10 cellular contexts compared by ENCODE assay signal in genomic region chr6:37990762-37991525, GRCh38.
DNase-seq lines count a peak whose midpoint lies in the region; ATAC-seq, FAIRE-seq and TF ChIP-seq lines count a peak whose summit lies in the region.
"Had no signal": no experiment of that assay in that cellular context is flagged by ENCODE, and none has a peak within 500 bp of the region (broad histone marks: within the 10 kb centered on the region; RNA-seq: fewer than 3 reads in every experiment).

No MANE protein-coding gene starts in this region.

- no peaks in the 10 kb centered on the region for H3K36me3 ChIP-seq in RWPE2 (ENCODE audit: low read depth)
- H3K36me3 ChIP-seq: HAP-1 had no signal

- DNase-seq in RWPE2 (ENCODE audit: low spot score) (no peak), fibroblast of the conjunctiva (ENCODE audit: low read depth) (peak; percentile 38), retina (peak; percentile 18), NCI-H1436 treated with DMSO at 0.1 percent for 48 hours (lab: John Stamatoyannopoulos, UW) (no peak)
- DNase-seq: stimulated activated CD4-positive, alpha-beta T cell treated with anti-CD3 and anti-CD28 coated beads, Interleukin-4, amount 100 ng/mL, for 1 hour had no signal

- no peak overlapping the region for H3K27ac ChIP-seq in RWPE2 (ENCODE audit: poor library complexity, severe bottlenecking)

- FAIRE-seq in G401.6 (lab: Jason Lieb, UNC): peak; percentile 60

- H3K4me1 ChIP-seq in RWPE2 (ENCODE audit: insufficient read depth, poor library complexity, severe bottlenecking): peaks cover 11% of the 10 kb centered on the region

- no peaks in the 10 kb centered on the region for H3K9me3 ChIP-seq in RWPE2 (ENCODE audit: severe bottlenecking)
- H3K9me3 ChIP-seq: HAP-1 had no signal

- no peaks in the 10 kb centered on the region for H3K27me3 ChIP-seq in RWPE2 (ENCODE audit: insufficient read depth, poor library complexity, severe bottlenecking)

- ATAC-seq in RWPE2 (ENCODE audit: low read depth) (peak; percentile 80), HG03139 (IDR thresholded peaks at IDR 0.05; ENCODE audit: unreplicated experiment) (no peak), HG02981 (IDR thresholded peaks at IDR 0.05; ENCODE audit: unreplicated experiment) (no peak), GM18502 (IDR thresholded peaks at IDR 0.05; ENCODE audit: poor library complexity, unreplicated experiment) (no peak)

- no peak for TF ChIP-seq CTCF in RWPE2 (IDR thresholded peaks at IDR 0.05; ENCODE audit: poor library complexity, severe bottlenecking)

- H3K4me3 ChIP-seq in RWPE2 (ENCODE audit: severe bottlenecking): no peak overlapping the region
- H3K4me3 ChIP-seq: HAP-1 had no signal

Comparison
In these comparisons a context has a peak if more than half of its experiments do, and no peak if none do; other contexts are left out.
1. DNase-seq: peak in fibroblast of the conjunctiva (single experiment) and retina (single experiment); none in RWPE2 (single experiment) and NCI-H1436 treated with DMSO at 0.1 percent for 48 hours (single experiment).